Comparison of ENCODE assay signal across 29 cellular contexts in genomic region chr9:36169166-36169565, GRCh38. TPM values are rescaled to one million over a fixed set of nuclear protein-coding genes. Genes with fewer than 3 reads are reported as not detected.
DNase-seq lines count a peak whose midpoint lies in the region; ATAC-seq, FAIRE-seq and TF ChIP-seq lines count a peak whose summit lies in the region.
"Had no signal": no experiment of that assay in that cellular context is flagged by ENCODE, and none has a peak within 500 bp of the region (broad histone marks: within the 10 kb centered on the region; RNA-seq: fewer than 3 reads in every experiment).

Gene CCIN (plus strand): TSS chr9:36169388. CDS start chr9:36169503, 115 bp downstream.

- H3K36me3 ChIP-seq in HepG2 (replicated peaks in 1 of 2; ENCODE audit: control insufficient read depth in 1 of 2, insufficient read depth in 2 of 2, low read length in 2 of 2) (no peaks in the 10 kb centered on the region), right lobe of liver (no peaks in the 10 kb centered on the region), K562 (ENCODE audit: control insufficient read depth, insufficient read depth, low read length) (no peaks in the 10 kb centered on the region)
- H3K36me3 ChIP-seq: SJCRH30 had no signal

- TF ChIP-seq CTCF in HepG2 (CRISPR knock-in tag; IDR thresholded peaks at IDR 0.05) (no peak), right lobe of liver (IDR thresholded peaks at IDR 0.05) (no peak), K562 (IDR thresholded peaks at IDR 0.05 in 2 of 3, conservative IDR thresholded peaks at IDR 0.05 in 1 of 3; ENCODE audit: insufficient read depth in 2 of 3, low read depth in 1 of 3, low read length in 3 of 3) (no peak)

- H3K9ac ChIP-seq in HepG2 (ENCODE audit: insufficient read depth, low read depth, low read length) (no peak within 1 kb of the TSS), K562 (ENCODE audit: insufficient read depth in 1 of 2, low read depth in 2 of 2, low read length in 2 of 2) (no peak within 1 kb of the TSS)
- H3K9ac ChIP-seq: GM23248, KMS-11 had no signal

- H3K9me1 ChIP-seq in K562 (ENCODE audit: control insufficient read depth, insufficient read depth, low read length), result no peaks in the 10 kb centered on the region

- H3K27me3 ChIP-seq in HepG2 (ENCODE audit: control insufficient read depth in 1 of 2, insufficient read depth in 2 of 2, low read length in 2 of 2) (peaks cover 6 to 42% of the 10 kb centered on the region in 2 experiments; a peak in 4 of 5 replicates), right lobe of liver (no peaks in the 10 kb centered on the region), K562 (ENCODE audit: control insufficient read depth in 2 of 2, insufficient read depth in 2 of 2, low read length in 2 of 2) (peaks cover 0 to 15% of the 10 kb centered on the region in 2 experiments; a peak in 2 of 5 replicates)
- H3K27me3 ChIP-seq: SJCRH30 had no signal

- intact Hi-C loops in HepG2 (cut with micrococcal nuclease; ENCODE audit: unreplicated experiment), result loop anchor here (5.0 kb wide), 2 partner anchors 162 to 212 kb away; partner anchors contain the start of gene OR2S2
- intact Hi-C loops in right lobe of liver (cut with DNase I), result no loop called here
- intact Hi-C loops in K562 (cut with micrococcal nuclease), result loop anchor here (5.0 kb wide), 2 partner anchors 147 to 212 kb away; partner anchors contain the start of gene OR2S2
- intact Hi-C loops in left cardiac atrium (cut with DNase I), result loop anchor here (10.0 kb wide), 2 partner anchors 64 to 214 kb away; partner anchors contain the start of gene OR2S2 (in 1 of the 2)

- H2AFZ ChIP-seq in HepG2 (ENCODE audit: low read length) (no peak within 1 kb of the TSS), K562 (ENCODE audit: low read depth, low read length) (no peak within 1 kb of the TSS)
- H2AFZ ChIP-seq: GM23248, PC-9 had no signal

- 49% methylated on average over 6 of the region's 6 CpGs for WGBS in HepG2 (ENCODE audit: low lambda C conversion rate)
- WGBS in right lobe of liver (ENCODE audit: insufficient coverage, low coverage, low lambda C conversion rate, missing lambda C conversion rate), result 91% methylated on average over 6 of the region's 6 CpGs
- 16% methylated on average over 6 of the region's 6 CpGs for WGBS in K562 (ENCODE audit: insufficient coverage, low coverage, missing lambda C conversion rate)

- POLR2A ChIA-PET in HepG2 (lab: Yijun Ruan, JAX), result interaction anchor here (0.7 kb wide), 1 partner anchor 21 kb away, joined by 3 read pairs; the partner anchor contains the start of gene CLTA
- POLR2A ChIA-PET in K562 (lab: Yijun Ruan, JAX), result interaction anchor here (0.9 kb wide), 1 partner anchor 17 kb away, joined by 3 read pairs; no protein-coding TSS in a partner anchor

- ATAC-seq in HepG2, result no peak
- no peak for ATAC-seq in right lobe of liver
- peak; percentile 51 for ATAC-seq in K562
- ATAC-seq in left cardiac atrium, result no peak
- ATAC-seq: A549, Right ventricle myocardium inferior, SK-N-SH treated with all-trans-retinoic acid at 6 μM for 48 hours had no signal

- no peak for DNase-seq in HepG2 (ENCODE audit: low spot score)
- DNase-seq in right lobe of liver, result no peak
- peak in 1 of 4 experiments; percentile 26 for DNase-seq in K562 (ENCODE audit: extremely low read depth in 1 of 4, low spot score in 3 of 4)
- peak; percentile 16 for DNase-seq in mesenteric fat pad (ENCODE audit: low spot score)
- DNase-seq in left cardiac atrium, result no peak
- no peak for DNase-seq in activated naive CD4-positive, alpha-beta T cell treated with anti-CD3 and anti-CD28 coated beads, Interleukin-2, amount 50 U/mL, for 16 hours
- DNase-seq in central memory CD4-positive, alpha-beta T cell, result no peak
- DNase-seq: Calu3, DMS153, GM23248, H9, HFFc6, IMR-90, NCI-H1048, NCI-H1417 treated with DMSO at 0.1 percent for 48 hours, NCI-H1694 treated with DMSO at 0.1 percent for 48 hours, NCI-H2171 treated with DMSO at 0.1 percent for 48 hours, NCI-H345, NCI-H524 treated with DMSO at 0.1 percent for 48 hours, NCI-H774, PC-9, SJCRH30 had no signal

- no TSS peak for BruUV-seq in HepG2 (replicated peaks; lab: Mats Ljungman, UMichigan)
- BruUV-seq in K562 (replicated peaks; lab: Mats Ljungman, UMichigan), result no TSS peak

- TF ChIP-seq POLR2A in HepG2 (IDR thresholded peaks at IDR 0.05; ENCODE audit: insufficient read depth in 1 of 2, low read depth in 2 of 2, low read length in 2 of 2) (no peak), right lobe of liver (IDR thresholded peaks at IDR 0.05) (no peak), K562 (conservative IDR thresholded peaks at IDR 0.05) (no peak)

- FAIRE-seq in HepG2 (lab: Jason Lieb, UNC) (no peak), K562 (lab: Jason Lieb, UNC) (no peak)
- FAIRE-seq: A549, G401.6 had no signal

- no peak within 1 kb of the TSS for H3K27ac ChIP-seq in HepG2 (ENCODE audit: extremely low read length, insufficient read depth, low read length)
- H3K27ac ChIP-seq in right lobe of liver, result no peak within 1 kb of the TSS
- H3K27ac ChIP-seq in K562 (ENCODE audit: extremely low read depth, low read depth, low read length), result no peak within 1 kb of the TSS
- H3K27ac ChIP-seq: A549, C4-2B, GM23248, KMS-11, PC-9, SJCRH30 had no signal

- H4K20me1 ChIP-seq in HepG2 (ENCODE audit: insufficient read depth, low read length), result no peaks in the 10 kb centered on the region
- no peaks in the 10 kb centered on the region for H4K20me1 ChIP-seq in K562 (replicated peaks; ENCODE audit: control insufficient read depth, insufficient read depth, low read length)

- in situ Hi-C loops in HepG2 (cut with HindIII; ENCODE audit: extremely low pct_ligation_motif_present, low pct_unique_long_range_greater_than_20kb) (loop anchor here (5.0 kb wide), 1 partner anchor 67 kb away; no protein-coding TSS in a partner anchor), K562 (cut with MboI) (loop anchor here (5.0 kb wide), 1 partner anchor 67 kb away; no protein-coding TSS in a partner anchor)

- H3K9me3 ChIP-seq in HepG2 (ENCODE audit: low read length) (no peaks in the 10 kb centered on the region), right lobe of liver (no peaks in the 10 kb centered on the region), K562 (replicated peaks; ENCODE audit: control insufficient read depth, insufficient read depth, low read depth, low read length) (no peaks in the 10 kb centered on the region)
- H3K9me3 ChIP-seq: A549, SJCRH30 had no signal

- no peak for TF ChIP-seq EP300 in HepG2 (IDR thresholded peaks at IDR 0.05; ENCODE audit: low read depth in 2 of 2, low read length in 2 of 2)
- no peak for TF ChIP-seq EP300 in HepG2 (CRISPR knock-in tag; IDR thresholded peaks at IDR 0.05; ENCODE audit: borderline replicate concordance)
- TF ChIP-seq EP300 in K562 (IDR thresholded peaks at IDR 0.05; ENCODE audit: low read length), result no peak

- H3K4me3 ChIP-seq in HepG2 (replicated peaks in 1 of 3; ENCODE audit: insufficient read depth in 1 of 3, low read depth in 2 of 3, low read length in 3 of 3), result no peak within 1 kb of the TSS
- no peak within 1 kb of the TSS for H3K4me3 ChIP-seq in right lobe of liver
- H3K4me3 ChIP-seq in K562, result no peak within 1 kb of the TSS
- H3K4me3 ChIP-seq: A549, GM23248, PC-9, SJCRH30 had no signal

- H3K79me2 ChIP-seq in HepG2 (ENCODE audit: insufficient read depth, low read length) (no peaks in the 10 kb centered on the region), K562 (ENCODE audit: control insufficient read depth, insufficient read depth, low read length) (no peaks in the 10 kb centered on the region)

- TF ChIP-seq RAD21 in HepG2 (CRISPR knock-in tag; IDR thresholded peaks at IDR 0.05) (no peak), K562 (CRISPR knock-in tag; conservative IDR thresholded peaks at IDR 0.05 in 1 of 2, IDR thresholded peaks at IDR 0.05 in 1 of 2) (no peak)

- CTCF ChIA-PET in HepG2 (lab: Yijun Ruan, JAX; ENCODE audit: low intra/inter-chr PET ratio, low total read pairs) (no interaction called here), K562 (lab: Yijun Ruan, JAX; ENCODE audit: low intra/inter-chr PET ratio) (no interaction called here)

- H3K4me2 ChIP-seq in HepG2 (ENCODE audit: low read depth, low read length) (no peak within 1 kb of the TSS), K562 (ENCODE audit: insufficient read depth, low read length) (no peak within 1 kb of the TSS)
- H3K4me2 ChIP-seq: A549, KMS-11, PC-9 had no signal

- H3K4me1 ChIP-seq in HepG2 (ENCODE audit: insufficient read depth, low read length) (no peaks in the 10 kb centered on the region), right lobe of liver (no peaks in the 10 kb centered on the region), K562 (replicated peaks in 1 of 2; ENCODE audit: control insufficient read depth in 2 of 2, insufficient read depth in 2 of 2, low read length in 2 of 2) (peaks cover 5 to 16% of the 10 kb centered on the region in 2 experiments; a peak in 4 of 5 replicates)

RNA-seq across cellular contexts. Expression of gene CCIN, which starts in this region (rescaled TPM):
- total RNA-seq in HepG2 (2016; rRNA removed; fragmentation: Illumina TruSeq; extraction: Trizol) (not detected in 2 replicates), right lobe of liver (not detected), K562 (2014; rRNA removed) (not detected in 2 replicates), K562 (2014; rRNA removed; fragmentation: Illumina TruSeq; extraction: Trizol) (not detected in 2 replicates), K562 (2015; rRNA removed; fragmentation: Illumina TruSeq; extraction: Trizol) (not detected in 2 replicates), K562 (2021) (not detected in 2 replicates), mesenteric fat pad (0.87 TPM), left cardiac atrium (not detected)
- not detected in 2 replicates for total RNA-seq in HepG2 (2016; cell fraction: cytosol; rRNA removed; fragmentation: Illumina TruSeq; extraction: Trizol; ENCODE audit: low read depth)
- total RNA-seq in HepG2 (2016; cell fraction: insoluble cytoplasmic fraction; rRNA removed; fragmentation: Illumina TruSeq; extraction: Trizol), result not detected in 2 replicates
- total RNA-seq in HepG2 (2016; cell fraction: membrane; rRNA removed; fragmentation: Illumina TruSeq; extraction: Trizol), result not detected in 2 replicates
- not detected in 2 replicates for total RNA-seq in HepG2 (2016; cell fraction: nucleus; rRNA removed; fragmentation: Illumina TruSeq; extraction: Trizol)
- polyA plus RNA-seq in HepG2 (2011; rRNA removed) (not detected in 2 replicates), K562 (2011; rRNA removed) (not detected in 2 replicates), K562 (2014; fragmentation: Illumina TruSeq; extraction: Trizol) (not detected in 2 replicates), K562 (2014; fragmentation: Nextera tagmentation; extraction: Ambion mirVana) (not detected), K562 (2014; rRNA removed) (not detected in 2 replicates)
- polyA plus RNA-seq in HepG2 (2011; cell fraction: cytosol; rRNA removed), result 0.04 TPM in 1 of 2 replicates, not detected in the other
- 0.07 TPM in 1 of 2 replicates, not detected in the other for polyA plus RNA-seq in HepG2 (2011; cell fraction: nucleus; rRNA removed)
- not detected in 2 replicates for polyA plus RNA-seq in HepG2 (2012)
- not detected in 2 replicates for polyA plus RNA-seq in HepG2 (2016; cell fraction: cytosol; fragmentation: Illumina TruSeq; extraction: Trizol; ENCODE audit: low read depth)
- not detected in 2 replicates for polyA plus RNA-seq in HepG2 (2016; cell fraction: insoluble cytoplasmic fraction; fragmentation: Illumina TruSeq; extraction: Trizol; ENCODE audit: low read depth)
- not detected in 2 replicates for polyA plus RNA-seq in HepG2 (2016; cell fraction: membrane; fragmentation: Illumina TruSeq; extraction: Trizol; ENCODE audit: low read depth)
- polyA plus RNA-seq in HepG2 (2016; cell fraction: nucleus; fragmentation: Illumina TruSeq; extraction: Trizol; ENCODE audit: insufficient read depth, low read depth), result not detected in 2 replicates
- polyA minus RNA-seq in HepG2 (2011; rRNA and poly(A)+ RNA removed; ENCODE audit: low replicate concordance), result not detected in 2 replicates
- not detected in 2 replicates for polyA minus RNA-seq in HepG2 (2011; cell fraction: cytosol; rRNA and poly(A)+ RNA removed)
- not detected in 2 replicates for polyA minus RNA-seq in HepG2 (2011; cell fraction: nucleus; rRNA and poly(A)+ RNA removed)
- total RNA-seq in K562 (2011; cell fraction: chromatin; rRNA removed; ENCODE audit: low replicate concordance), result not detected in 2 replicates
- 0.26 TPM in 1 of 2 replicates, not detected in the other for total RNA-seq in K562 (2011; cell fraction: nucleolus; rRNA removed)
- not detected in 2 replicates for total RNA-seq in K562 (2011; cell fraction: nucleoplasm; rRNA removed)
- 0.04 and 0.09 TPM in 2 replicates for polyA plus RNA-seq in K562 (2011; cell fraction: cytosol; rRNA removed)
- not detected in 2 replicates for polyA plus RNA-seq in K562 (2011; cell fraction: nucleus; rRNA removed)
- polyA plus RNA-seq in K562 (2012), result not detected in 2 replicates
- not detected in 2 replicates for polyA minus RNA-seq in K562 (2011; rRNA and poly(A)+ RNA removed)
- not detected in 2 replicates for polyA minus RNA-seq in K562 (2011; cell fraction: cytosol; rRNA and poly(A)+ RNA removed)
- not detected in 2 replicates for polyA minus RNA-seq in K562 (2011; cell fraction: nucleus; rRNA and poly(A)+ RNA removed)
- total RNA-seq: B cell, Calu3, H9, PC-9, Right ventricle myocardium inferior had no signal
- polyA plus RNA-seq: A549 had no signal

Comparison
In these comparisons a context has a peak if more than half of its experiments do, and no peak if none do; other contexts are left out.
1. intact Hi-C loops: an anchor here in HepG2 (5.0 kb wide), K562 (5.0 kb wide) and left cardiac atrium (10.0 kb wide); none called in right lobe of liver.
2. Peak in ATAC-seq in K562; RNA of the gene not detected or under 1 TPM.
3. Peak in DNase-seq in mesenteric fat pad; RNA of the gene not detected or under 1 TPM.
4. Of the 241 proteins assayed by ChIP-seq in both HepG2 and K562: peak only in HepG2: none; only in K562: JUND; in both: none; in neither: 237; mixed calls (peak in some experiments, not most) for 3.